Comparison of ENCODE assay signal across 11 cellular contexts in the genomic region with DNA sequence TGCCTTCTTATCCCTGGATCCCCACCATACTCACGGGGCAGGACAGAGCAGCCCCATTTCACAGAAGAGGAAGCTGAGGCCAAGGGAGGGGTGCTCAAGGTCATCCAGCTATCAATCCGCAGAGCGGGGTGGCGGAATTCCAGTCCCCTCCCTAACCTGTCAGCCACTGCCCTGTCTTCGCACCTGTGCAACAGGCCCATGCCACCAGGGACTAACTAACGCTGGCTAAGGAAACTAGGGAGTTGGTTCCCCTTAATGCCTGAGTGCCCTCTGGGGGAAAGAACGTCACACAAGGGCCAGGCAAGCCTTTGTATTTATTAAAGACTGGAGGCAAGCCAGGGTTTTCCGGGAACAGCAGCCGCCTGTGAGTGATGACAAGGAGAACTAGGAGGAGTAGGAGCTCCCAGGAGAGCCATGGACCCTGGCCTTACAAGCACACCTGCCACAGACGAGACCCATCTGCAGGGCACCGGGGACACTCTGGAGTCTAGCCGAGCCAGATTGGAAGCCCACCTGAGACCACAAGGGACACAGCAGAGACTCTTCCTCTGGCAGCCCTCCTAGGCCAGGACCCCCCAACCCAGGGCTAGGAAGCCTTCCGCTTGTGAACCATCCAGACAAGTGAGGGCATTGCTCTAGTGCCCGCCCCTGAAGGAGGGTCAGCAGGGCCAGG.
DNase-seq lines count a peak whose midpoint lies in the region; ATAC-seq, FAIRE-seq and TF ChIP-seq lines count a peak whose summit lies in the region.
"Had no signal": no experiment of that assay in that cellular context is flagged by ENCODE, and none has a peak within 500 bp of the region (broad histone marks: within the 10 kb centered on the region; RNA-seq: fewer than 3 reads in every experiment).

No MANE protein-coding gene starts in this region.

- TF ChIP-seq CTCF in pancreas (IDR thresholded peaks at IDR 0.05) (no peak), foreskin keratinocyte (conservative IDR thresholded peaks at IDR 0.05) (no peak)

- POLR2A ChIA-PET in activated CD4-positive, alpha-beta memory T cell treated with anti-CD3 and anti-CD28 coated beads for 36 hours (lab: Charles Lee): no interaction called here

- peak overlapping the region; percentile 59 for H3K4me2 ChIP-seq in BLaER1

- no peaks in the 10 kb centered on the region for H3K9me3 Mint-ChIP-seq in activated CD4-positive, alpha-beta memory T cell treated with anti-CD3 and anti-CD28 coated beads for 36 hours
- no peaks in the 10 kb centered on the region for H3K9me3 Mint-ChIP-seq in activated T-cell treated with anti-CD3 and anti-CD28 coated beads, Interleukin-2, amount 50 U/mL, for 72 hours

- intact Hi-C loops in activated CD4-positive, alpha-beta memory T cell treated with anti-CD3 and anti-CD28 coated beads for 36 hours (cut with micrococcal nuclease): no loop called here
- intact Hi-C loops in pancreas (cut with DNase I): no loop called here

- H3K9me3 ChIP-seq in BLaER1 (no peaks in the 10 kb centered on the region), pancreas (no peaks in the 10 kb centered on the region)

- H3K27ac Mint-ChIP-seq in activated CD4-positive, alpha-beta memory T cell treated with anti-CD3 and anti-CD28 coated beads for 36 hours: peak overlapping the region; percentile 51
- no peak overlapping the region for H3K27ac Mint-ChIP-seq in activated T-cell treated with anti-CD3 and anti-CD28 coated beads, Interleukin-2, amount 50 U/mL, for 72 hours

- H3K4me3 ChIP-seq in BLaER1 (no peak overlapping the region), pancreas (no peak overlapping the region)

- no peak overlapping the region for H3K4me3 Mint-ChIP-seq in activated CD4-positive, alpha-beta memory T cell treated with anti-CD3 and anti-CD28 coated beads for 36 hours
- H3K4me3 Mint-ChIP-seq in activated T-cell treated with anti-CD3 and anti-CD28 coated beads, Interleukin-2, amount 50 U/mL, for 72 hours: no peak overlapping the region

- H3K4me1 Mint-ChIP-seq in activated CD4-positive, alpha-beta memory T cell treated with anti-CD3 and anti-CD28 coated beads for 36 hours (ENCODE audit: low read depth): peaks cover 14% of the 10 kb centered on the region
- H3K4me1 Mint-ChIP-seq in activated T-cell treated with anti-CD3 and anti-CD28 coated beads, Interleukin-2, amount 50 U/mL, for 72 hours (ENCODE audit: low read depth): peaks cover 12% of the 10 kb centered on the region

- H3K27me3 ChIP-seq in BLaER1 (no peaks in the 10 kb centered on the region), pancreas (no peaks in the 10 kb centered on the region), foreskin keratinocyte (no peaks in the 10 kb centered on the region)

- peaks cover 100% of the 10 kb centered on the region for H4K20me1 ChIP-seq in BLaER1

- H3K27me3 Mint-ChIP-seq in activated CD4-positive, alpha-beta memory T cell treated with anti-CD3 and anti-CD28 coated beads for 36 hours: no peaks in the 10 kb centered on the region
- no peaks in the 10 kb centered on the region for H3K27me3 Mint-ChIP-seq in activated T-cell treated with anti-CD3 and anti-CD28 coated beads, Interleukin-2, amount 50 U/mL, for 72 hours (ENCODE audit: low read depth)

- H3K36me3 Mint-ChIP-seq in activated CD4-positive, alpha-beta memory T cell treated with anti-CD3 and anti-CD28 coated beads for 36 hours: peaks cover 75% of the 10 kb centered on the region
- H3K36me3 Mint-ChIP-seq in activated T-cell treated with anti-CD3 and anti-CD28 coated beads, Interleukin-2, amount 50 U/mL, for 72 hours (ENCODE audit: insufficient read depth in 2 of 2): peaks cover 23 to 45% of the 10 kb centered on the region in 2 donors

- CTCF ChIA-PET in activated CD4-positive, alpha-beta memory T cell treated with anti-CD3 and anti-CD28 coated beads for 36 hours (lab: Charles Lee): interaction anchor here (1.0 kb wide), 1 partner anchor 37 kb away, joined by 3 read pairs; no protein-coding TSS in a partner anchor

- H3K27ac ChIP-seq in BLaER1: peak overlapping the region; percentile 78
- peak overlapping the region; percentile 19 to 77 (median 44) for H3K27ac ChIP-seq in pancreas
- no peak overlapping the region for H3K27ac ChIP-seq in foreskin keratinocyte
- H3K27ac ChIP-seq: HL-60 had no signal

- FAIRE-seq in pancreas (lab: Jason Lieb, UNC): no peak

- DNase-seq in activated CD4-positive, alpha-beta memory T cell treated with anti-CD3 and anti-CD28 coated beads for 36 hours: no peak
- DNase-seq in fibroblast of the conjunctiva (ENCODE audit: low read depth) (peak; percentile 57), pancreas (peak in 1 of 6 donors; percentile 37), HUDEP-2 (lab: John Stamatoyannopoulos, UW; ENCODE audit: unreplicated experiment in 76 of 76) (no peak), foreskin keratinocyte (no peak), cerebellum (ENCODE audit: low spot score) (no peak)
- no peak for DNase-seq in activated T-cell treated with anti-CD3 and anti-CD28 coated beads, Interleukin-2, amount 50 U/mL, for 72 hours
- DNase-seq: occipital lobe had no signal

- peak in 3 of 4 donors; percentile 11 to 43 (median 35) for ATAC-seq in pancreas
- ATAC-seq in activated T-cell treated with anti-CD3 and anti-CD28 coated beads, Interleukin-2, amount 50 U/mL, for 72 hours (replicated peaks in 1 of 2): no peak
- no peak for ATAC-seq in foreskin keratinocyte
- ATAC-seq: activated CD4-positive, CD25-positive, alpha-beta regulatory T cell treated with anti-CD3 and anti-CD28 coated beads, Interleukin-2, amount 50 U/mL, for 24 hours had no signal

- H3K36me3 ChIP-seq in BLaER1 (peaks cover 100% of the 10 kb centered on the region), pancreas (peaks cover 13 to 89% (median 64%) of the 10 kb centered on the region in 3 donors)

- peak overlapping the region; percentile 48; the same call in 1 of the 2 replicates for H3K9ac ChIP-seq in BLaER1

- H3K4me1 ChIP-seq in BLaER1 (peaks cover 58% of the 10 kb centered on the region), pancreas (peaks cover 11 to 21% (median 12%) of the 10 kb centered on the region in 3 donors), foreskin keratinocyte (peaks cover 18% of the 10 kb centered on the region)

- 61 to 70% methylated on average over 14 of the region's 14 CpGs for WGBS in pancreas, 2 donors

Comparison
In these comparisons a context has a peak if more than half of its experiments do, and no peak if none do; other contexts are left out.
1. ATAC-seq: peak in pancreas (3 of 4); none in activated T-cell treated with anti-CD3 and anti-CD28 coated beads, Interleukin-2, amount 50 U/mL, for 72 hours (0 of 2) and foreskin keratinocyte (single experiment).